Comparison of ENCODE assay signal across 1 cellular context in genomic region chr15:45586990-45587860, GRCh38.
TF ChIP-seq lines count a peak whose summit lies in the region.

A gene with protein sequence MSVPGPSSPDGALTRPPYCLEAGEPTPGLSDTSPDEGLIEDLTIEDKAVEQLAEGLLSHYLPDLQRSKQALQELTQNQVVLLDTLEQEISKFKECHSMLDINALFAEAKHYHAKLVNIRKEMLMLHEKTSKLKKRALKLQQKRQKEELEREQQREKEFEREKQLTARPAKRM (plus strand): TSS chr15:45587379. CDS start chr15:45587444, 65 bp downstream.

TF ChIP-seq in HepG2, 621 proteins besides CTCF, POLR2A, EP300 and RAD21 (continued from another document and continues in another):
- TF ChIP-seq ZNF18 (CRISPR knock-in tag; IDR thresholded peaks at IDR 0.05; ENCODE audit: insufficient replicate concordance) (peak; percentile 35), ZHX2 (IDR thresholded peaks at IDR 0.05; ENCODE audit: low read depth) (peak; percentile 78), ZHX2 (CRISPR knock-in tag; IDR thresholded peaks at IDR 0.05; ENCODE audit: borderline replicate concordance) (no peak), CEBPB (IDR thresholded peaks at IDR 0.05; ENCODE audit: borderline replicate concordance, low read depth, low read length) (no peak), ZNF777 (CRISPR knock-in tag; IDR thresholded peaks at IDR 0.05) (peak; percentile 87), GABPB1 (CRISPR knock-in tag; IDR thresholded peaks at IDR 0.05) (peak; percentile 100), E2F2 (CRISPR knock-in tag; IDR thresholded peaks at IDR 0.05; ENCODE audit: borderline replicate concordance) (no peak; the same call in 1 of the 2 replicates), BHLHE40 (IDR thresholded peaks at IDR 0.05; ENCODE audit: low read length) (peak; percentile 54), ZNF615 (CRISPR knock-in tag; IDR thresholded peaks at IDR 0.05; ENCODE audit: borderline replicate concordance) (no peak), NCOA1 (CRISPR knock-in tag; IDR thresholded peaks at IDR 0.05) (peak; percentile 92; the same call in 1 of the 2 replicates), ZBTB8A (CRISPR knock-in tag; IDR thresholded peaks at IDR 0.05; ENCODE audit: borderline replicate concordance, low read depth) (0 out of 2 replicates have a peak, but pooled peaks have one; percentile 33), ZNF530 (CRISPR knock-in tag; IDR thresholded peaks at IDR 0.05; ENCODE audit: low read depth) (no peak), ADNP (CRISPR knock-in tag; IDR thresholded peaks at IDR 0.05) (no peak), SP4 (CRISPR knock-in tag; IDR thresholded peaks at IDR 0.05) (peak; percentile 84), CAMTA2 (CRISPR knock-in tag; IDR thresholded peaks at IDR 0.05; ENCODE audit: borderline replicate concordance) (no peak), THAP11 (CRISPR knock-in tag; IDR thresholded peaks at IDR 0.05) (peak; percentile 92), CHCHD3 (CRISPR knock-in tag; IDR thresholded peaks at IDR 0.05) (0 out of 2 replicates have a peak, but pooled peaks have one; percentile 73), TMF1 (CRISPR knock-in tag; IDR thresholded peaks at IDR 0.05; ENCODE audit: low read depth) (peak; percentile 86; the same call in 1 of the 2 replicates), ZNF83 (CRISPR knock-in tag; IDR thresholded peaks at IDR 0.05; ENCODE audit: borderline replicate concordance) (no peak; the same call in 1 of the 2 replicates), TRIM24 (CRISPR knock-in tag; IDR thresholded peaks at IDR 0.05) (no peak), KMT2A (CRISPR knock-in tag; IDR thresholded peaks at IDR 0.05) (peak; percentile 99), MNT (IDR thresholded peaks at IDR 0.05) (peak; percentile 57), FOXA1 (IDR thresholded peaks at IDR 0.05) (no peak), FOXA1 (CRISPR knock-in tag; IDR thresholded peaks at IDR 0.05) (no peak; the same call in 1 of the 2 replicates), TGIF2 (CRISPR knock-in tag; IDR thresholded peaks at IDR 0.05) (peak; percentile 85; the same call in 1 of the 2 replicates), GATA4 (IDR thresholded peaks at IDR 0.05; ENCODE audit: borderline replicate concordance, low read depth) (no peak; the same call in 1 of the 2 replicates), MBD4 (IDR thresholded peaks at IDR 0.05; ENCODE audit: borderline replicate concordance, low read length) (no peak), ZNF670 (CRISPR knock-in tag; IDR thresholded peaks at IDR 0.05; ENCODE audit: borderline replicate concordance) (no peak; the same call in 1 of the 2 replicates), NFE2L2 (IDR thresholded peaks at IDR 0.05; ENCODE audit: low read length) (no peak), IRF2 (CRISPR knock-in tag; IDR thresholded peaks at IDR 0.05) (peak; percentile 77; the same call in 1 of the 2 replicates), ZNF230 (CRISPR knock-in tag; IDR thresholded peaks at IDR 0.05) (no peak), ZNF549 (CRISPR knock-in tag; IDR thresholded peaks at IDR 0.05) (no peak; the same call in 1 of the 2 replicates), MTF2 (CRISPR knock-in tag; IDR thresholded peaks at IDR 0.05; ENCODE audit: borderline replicate concordance) (peak; percentile 97), ZNF841 (CRISPR knock-in tag; IDR thresholded peaks at IDR 0.05; ENCODE audit: borderline replicate concordance) (no peak), HIVEP1 (CRISPR knock-in tag; IDR thresholded peaks at IDR 0.05) (peak; percentile 28; the same call in 1 of the 2 replicates)
- TF ChIP-seq, protein P1, sequence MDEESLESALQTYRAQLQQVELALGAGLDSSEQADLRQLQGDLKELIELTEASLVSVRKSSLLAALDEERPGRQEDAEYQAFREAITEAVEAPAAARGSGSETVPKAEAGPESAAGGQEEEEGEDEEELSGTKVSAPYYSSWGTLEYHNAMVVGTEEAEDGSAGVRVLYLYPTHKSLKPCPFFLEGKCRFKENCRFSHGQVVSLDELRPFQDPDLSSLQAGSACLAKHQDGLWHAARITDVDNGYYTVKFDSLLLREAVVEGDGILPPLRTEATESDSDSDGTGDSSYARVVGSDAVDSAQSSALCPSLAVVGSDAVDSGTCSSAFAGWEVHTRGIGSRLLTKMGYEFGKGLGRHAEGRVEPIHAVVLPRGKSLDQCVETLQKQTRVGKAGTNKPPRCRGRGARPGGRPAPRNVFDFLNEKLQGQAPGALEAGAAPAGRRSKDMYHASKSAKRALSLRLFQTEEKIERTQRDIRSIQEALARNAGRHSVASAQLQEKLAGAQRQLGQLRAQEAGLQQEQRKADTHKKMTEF (CRISPR knock-in tag; IDR thresholded peaks at IDR 0.05), result peak; percentile 96
- TF ChIP-seq, protein P2, sequence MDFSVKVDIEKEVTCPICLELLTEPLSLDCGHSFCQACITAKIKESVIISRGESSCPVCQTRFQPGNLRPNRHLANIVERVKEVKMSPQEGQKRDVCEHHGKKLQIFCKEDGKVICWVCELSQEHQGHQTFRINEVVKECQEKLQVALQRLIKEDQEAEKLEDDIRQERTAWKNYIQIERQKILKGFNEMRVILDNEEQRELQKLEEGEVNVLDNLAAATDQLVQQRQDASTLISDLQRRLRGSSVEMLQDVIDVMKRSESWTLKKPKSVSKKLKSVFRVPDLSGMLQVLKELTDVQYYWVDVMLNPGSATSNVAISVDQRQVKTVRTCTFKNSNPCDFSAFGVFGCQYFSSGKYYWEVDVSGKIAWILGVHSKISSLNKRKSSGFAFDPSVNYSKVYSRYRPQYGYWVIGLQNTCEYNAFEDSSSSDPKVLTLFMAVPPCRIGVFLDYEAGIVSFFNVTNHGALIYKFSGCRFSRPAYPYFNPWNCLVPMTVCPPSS (IDR thresholded peaks at IDR 0.05), result no peak
- TF ChIP-seq, protein P3, sequence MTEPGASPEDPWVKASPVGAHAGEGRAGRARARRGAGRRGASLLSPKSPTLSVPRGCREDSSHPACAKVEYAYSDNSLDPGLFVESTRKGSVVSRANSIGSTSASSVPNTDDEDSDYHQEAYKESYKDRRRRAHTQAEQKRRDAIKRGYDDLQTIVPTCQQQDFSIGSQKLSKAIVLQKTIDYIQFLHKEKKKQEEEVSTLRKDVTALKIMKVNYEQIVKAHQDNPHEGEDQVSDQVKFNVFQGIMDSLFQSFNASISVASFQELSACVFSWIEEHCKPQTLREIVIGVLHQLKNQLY (CRISPR knock-in tag; IDR thresholded peaks at IDR 0.05), result peak; percentile 92
- TF ChIP-seq, protein P4, sequence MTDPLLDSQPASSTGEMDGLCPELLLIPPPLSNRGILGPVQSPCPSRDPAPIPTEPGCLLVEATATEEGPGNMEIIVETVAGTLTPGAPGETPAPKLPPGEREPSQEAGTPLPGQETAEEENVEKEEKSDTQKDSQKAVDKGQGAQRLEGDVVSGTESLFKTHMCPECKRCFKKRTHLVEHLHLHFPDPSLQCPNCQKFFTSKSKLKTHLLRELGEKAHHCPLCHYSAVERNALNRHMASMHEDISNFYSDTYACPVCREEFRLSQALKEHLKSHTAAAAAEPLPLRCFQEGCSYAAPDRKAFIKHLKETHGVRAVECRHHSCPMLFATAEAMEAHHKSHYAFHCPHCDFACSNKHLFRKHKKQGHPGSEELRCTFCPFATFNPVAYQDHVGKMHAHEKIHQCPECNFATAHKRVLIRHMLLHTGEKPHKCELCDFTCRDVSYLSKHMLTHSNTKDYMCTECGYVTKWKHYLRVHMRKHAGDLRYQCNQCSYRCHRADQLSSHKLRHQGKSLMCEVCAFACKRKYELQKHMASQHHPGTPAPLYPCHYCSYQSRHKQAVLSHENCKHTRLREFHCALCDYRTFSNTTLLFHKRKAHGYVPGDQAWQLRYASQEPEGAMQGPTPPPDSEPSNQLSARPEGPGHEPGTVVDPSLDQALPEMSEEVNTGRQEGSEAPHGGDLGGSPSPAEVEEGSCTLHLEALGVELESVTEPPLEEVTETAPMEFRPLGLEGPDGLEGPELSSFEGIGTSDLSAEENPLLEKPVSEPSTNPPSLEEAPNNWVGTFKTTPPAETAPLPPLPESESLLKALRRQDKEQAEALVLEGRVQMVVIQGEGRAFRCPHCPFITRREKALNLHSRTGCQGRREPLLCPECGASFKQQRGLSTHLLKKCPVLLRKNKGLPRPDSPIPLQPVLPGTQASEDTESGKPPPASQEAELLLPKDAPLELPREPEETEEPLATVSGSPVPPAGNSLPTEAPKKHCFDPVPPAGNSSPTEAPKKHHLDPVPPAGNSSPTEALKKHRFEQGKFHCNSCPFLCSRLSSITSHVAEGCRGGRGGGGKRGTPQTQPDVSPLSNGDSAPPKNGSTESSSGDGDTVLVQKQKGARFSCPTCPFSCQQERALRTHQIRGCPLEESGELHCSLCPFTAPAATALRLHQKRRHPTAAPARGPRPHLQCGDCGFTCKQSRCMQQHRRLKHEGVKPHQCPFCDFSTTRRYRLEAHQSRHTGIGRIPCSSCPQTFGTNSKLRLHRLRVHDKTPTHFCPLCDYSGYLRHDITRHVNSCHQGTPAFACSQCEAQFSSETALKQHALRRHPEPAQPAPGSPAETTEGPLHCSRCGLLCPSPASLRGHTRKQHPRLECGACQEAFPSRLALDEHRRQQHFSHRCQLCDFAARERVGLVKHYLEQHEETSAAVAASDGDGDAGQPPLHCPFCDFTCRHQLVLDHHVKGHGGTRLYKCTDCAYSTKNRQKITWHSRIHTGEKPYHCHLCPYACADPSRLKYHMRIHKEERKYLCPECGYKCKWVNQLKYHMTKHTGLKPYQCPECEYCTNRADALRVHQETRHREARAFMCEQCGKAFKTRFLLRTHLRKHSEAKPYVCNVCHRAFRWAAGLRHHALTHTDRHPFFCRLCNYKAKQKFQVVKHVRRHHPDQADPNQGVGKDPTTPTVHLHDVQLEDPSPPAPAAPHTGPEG (CRISPR knock-in tag; IDR thresholded peaks at IDR 0.05), result peak; percentile 78
